ENCODE assay signal across 16 cellular contexts in the genomic region with DNA sequence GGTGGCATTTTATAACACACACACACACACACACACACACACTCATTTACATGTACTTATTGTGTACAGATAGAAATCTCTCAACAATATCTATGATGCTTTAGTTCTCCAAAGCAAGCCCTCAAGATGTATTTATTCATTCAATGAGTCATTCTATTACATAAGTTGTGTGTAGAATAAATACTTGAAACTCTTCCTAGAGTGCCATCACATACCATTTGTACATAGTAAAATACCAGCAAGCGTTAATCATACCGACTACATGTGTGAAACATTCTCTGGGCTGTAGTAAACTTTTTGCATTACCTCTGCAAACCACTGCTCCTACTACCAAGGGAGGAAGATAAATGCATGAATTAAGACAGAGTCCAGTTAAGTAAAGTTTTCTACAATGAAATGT.
DNase-seq lines count a peak whose midpoint lies in the region; ATAC-seq and TF ChIP-seq lines count a peak whose summit lies in the region.
"Had no signal": no experiment of that assay in that cellular context is flagged by ENCODE, and none has a peak within 500 bp of the region (broad histone marks: within the 10 kb centered on the region; RNA-seq: fewer than 3 reads in every experiment).

No MANE protein-coding gene starts in this region.

- peak; percentile 70 for DNase-seq in ELR (ENCODE audit: low read depth)
- no peak for DNase-seq in RWPE2 (ENCODE audit: low spot score)
- DNase-seq in epithelial cell of esophagus (ENCODE audit: low read depth) = peak; percentile 69
- DNase-seq in skeletal muscle cell (ENCODE audit: low read depth) = peak; percentile 5
- DNase-seq in SKM-1 treated with dmso at 0.1 percent for 144 hours (lab: John Stamatoyannopoulos, UW; ENCODE audit: unreplicated experiment) = no peak
- no peak for DNase-seq in left lobe of liver (ENCODE audit: low spot score)
- DNase-seq: CD8-positive, alpha-beta memory T cell; NCI-H1048; NCI-H146; NCI-H2081 treated with DMSO at 0.1 percent for 48 hours; NCI-H526; Right ventricle myocardium superior had no signal

- H3K27me3 ChIP-seq in RWPE2 (ENCODE audit: insufficient read depth, poor library complexity, severe bottlenecking) = peaks cover 3% of the 10 kb centered on the region
- H3K27me3 ChIP-seq: BLaER1 had no signal

- H3K4me1 ChIP-seq in RWPE2 (ENCODE audit: insufficient read depth, poor library complexity, severe bottlenecking) = no peaks in the 10 kb centered on the region
- H3K4me1 ChIP-seq: BLaER1, HAP-1 had no signal

- H3K27ac ChIP-seq in RWPE2 (ENCODE audit: poor library complexity, severe bottlenecking) = no peak overlapping the region
- H3K27ac ChIP-seq: BLaER1 had no signal

- no peak for TF ChIP-seq CTCF in RWPE2 (IDR thresholded peaks at IDR 0.05; ENCODE audit: poor library complexity, severe bottlenecking)
- TF ChIP-seq CTCF in epithelial cell of esophagus (IDR thresholded peaks at IDR 0.05; ENCODE audit: insufficient read depth, low read depth, low read length, missing control alignments) = no peak

- H3K36me3 ChIP-seq in RWPE2 (ENCODE audit: low read depth) = no peaks in the 10 kb centered on the region
- H3K36me3 ChIP-seq: BLaER1, HAP-1 had no signal

- no peak overlapping the region for H3K4me3 ChIP-seq in RWPE2 (ENCODE audit: severe bottlenecking)
- H3K4me3 ChIP-seq in epithelial cell of esophagus (ENCODE audit: low read length) = no peak overlapping the region
- no peak overlapping the region for H3K4me3 ChIP-seq in skeletal muscle cell (ENCODE audit: low read depth, low read length)
- H3K4me3 ChIP-seq: BLaER1, GM12878, HAP-1 had no signal

- ATAC-seq in RWPE2 (ENCODE audit: low read depth) = peak; percentile 38; the same call in 1 of the 3 replicates
- ATAC-seq in HG03280 (IDR thresholded peaks at IDR 0.05; ENCODE audit: unreplicated experiment) = no peak
- ATAC-seq in left lobe of liver = no peak
- ATAC-seq: GM12878 had no signal

- H3K9me3 ChIP-seq in RWPE2 (ENCODE audit: severe bottlenecking) = no peaks in the 10 kb centered on the region
- H3K9me3 ChIP-seq: BLaER1, HAP-1 had no signal

Comparison
In these comparisons a context has a peak if more than half of its experiments do, and no peak if none do; other contexts are left out.
1. DNase-seq: peak in ELR (single experiment), epithelial cell of esophagus (single experiment) and skeletal muscle cell (single experiment); none in RWPE2 (single experiment), SKM-1 treated with dmso at 0.1 percent for 144 hours (single experiment) and left lobe of liver (single experiment).